1 cellular context compared by ENCODE assay signal in genomic region chr3:184260571-184261269, GRCh38.
TF ChIP-seq lines count a peak whose summit lies in the region.

No MANE protein-coding gene starts in this region.

TF ChIP-seq in GM23338, 12 proteins besides CTCF, POLR2A, EP300 and RAD21:
- TF ChIP-seq ZNF462 (CRISPR knock-in tag; IDR thresholded peaks at IDR 0.05) (no peak), ZNF114 (CRISPR knock-in tag; IDR thresholded peaks at IDR 0.05) (no peak), EZH2 (IDR thresholded peaks at IDR 0.05; ENCODE audit: low read depth, unreplicated experiment) (peak; percentile 77)
